In the genomic region with DNA sequence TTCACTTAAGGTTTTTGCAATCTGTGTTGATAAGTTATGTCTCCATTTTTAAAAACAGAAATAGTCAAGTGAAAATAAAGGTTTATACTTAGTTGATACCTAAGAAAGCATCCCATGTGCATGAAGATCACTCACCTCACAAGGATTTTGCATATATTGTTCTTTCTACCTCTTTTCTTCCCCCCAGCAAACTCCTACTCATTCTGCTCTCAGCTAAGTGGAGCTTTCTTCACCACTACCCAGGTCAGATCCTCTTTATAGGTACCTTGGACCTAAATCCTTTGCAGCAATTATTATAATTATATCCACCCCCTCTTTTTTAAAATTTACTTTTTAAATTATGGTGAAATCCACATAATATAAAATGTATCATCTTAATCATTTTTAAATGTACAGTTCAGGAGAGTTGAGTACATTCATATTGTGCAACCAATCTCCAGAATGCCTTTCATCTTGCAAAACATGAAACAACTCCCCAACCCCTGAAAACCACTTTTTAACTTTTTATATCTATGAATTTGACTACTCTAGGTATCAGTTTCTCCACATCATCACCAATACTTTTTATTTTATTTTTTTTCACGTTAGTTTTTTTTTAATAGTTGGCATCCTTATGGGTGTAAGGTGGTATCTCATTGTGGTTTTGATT, we compare ENCODE assay signal across 24 cellular contexts. TPM values are rescaled to one million over a fixed set of nuclear protein-coding genes. Genes with fewer than 3 reads are reported as not detected.
DNase-seq lines count a peak whose midpoint lies in the region; ATAC-seq and TF ChIP-seq lines count a peak whose summit lies in the region.
"Had no signal": no experiment of that assay in that cellular context is flagged by ENCODE, and none has a peak within 500 bp of the region (broad histone marks: within the 10 kb centered on the region; RNA-seq: fewer than 3 reads in every experiment).

No MANE protein-coding gene starts in this region.

- peaks cover 8 to 33% (median 29%) of the 10 kb centered on the region in 10 experiments for H3K4me1 ChIP-seq in BLaER1 treated with 17β-estradiol and CSF1 and Interleukin-3, amounts not matched to agents 10 nM and 100 nM
- H3K4me1 ChIP-seq: A549, BE2C had no signal

- no peak for TF ChIP-seq POLR2A in lower leg skin (IDR thresholded peaks at IDR 0.05)

- POLR2A ChIA-PET in activated CD8-positive, alpha-beta T cell treated with anti-CD3 and anti-CD28 coated beads for 36 hours (lab: Charles Lee) = interaction anchor here (0.6 to 2.2 kb wide), 5 partner anchors 10 to 227 kb away, joined by 3 to 12 read pairs (median 3); a partner anchor contains a TSS
- POLR2A ChIA-PET in activated CD8-positive, alpha-beta T cell treated with anti-CD3 and anti-CD28 coated beads, Interleukin-2, amount 10 ng/mL, durations not matched to agents 7 days and 5 days (lab: Charles Lee) = no interaction called here

- peaks cover 4% of the 10 kb centered on the region for H3K9me3 Mint-ChIP-seq in activated CD8-positive, alpha-beta T cell treated with anti-CD3 and anti-CD28 coated beads for 36 hours
- H3K9me3 Mint-ChIP-seq in activated CD8-positive, alpha-beta T cell treated with anti-CD3 and anti-CD28 coated beads, Interleukin-2, amount 10 ng/mL, durations not matched to agents 7 days and 5 days (ENCODE audit: insufficient read depth) = no peaks in the 10 kb centered on the region
- no peaks in the 10 kb centered on the region for H3K9me3 Mint-ChIP-seq in stimulated activated effector memory CD8-positive, alpha-beta T cell treated with anti-CD3 and anti-CD28 coated beads, Interleukin-12 subunit alpha, Interleukin-12 subunit beta, amount 100 ng/mL, for 72 hours
- H3K9me3 Mint-ChIP-seq in chondrocyte (ENCODE audit: low read depth) = no peaks in the 10 kb centered on the region
- H3K9me3 Mint-ChIP-seq: CD4-positive, alpha-beta T cell; H9; HFFc6 had no signal

- H3K9me3 ChIP-seq in BLaER1 treated with 17β-estradiol and CSF1 and Interleukin-3, amounts not matched to agents 10 nM and 100 nM (replicated peaks in 1 of 11) = no peaks in the 10 kb centered on the region
- no peaks in the 10 kb centered on the region for H3K9me3 ChIP-seq in SU-DHL-6 (ENCODE audit: insufficient read depth, low read length)
- H3K9me3 ChIP-seq: A549, BE2C had no signal

- H3K27ac Mint-ChIP-seq in activated CD8-positive, alpha-beta T cell treated with anti-CD3 and anti-CD28 coated beads for 36 hours = no peak overlapping the region
- no peak overlapping the region for H3K27ac Mint-ChIP-seq in activated CD8-positive, alpha-beta T cell treated with anti-CD3 and anti-CD28 coated beads, Interleukin-2, amount 10 ng/mL, durations not matched to agents 7 days and 5 days
- no peak overlapping the region for H3K27ac Mint-ChIP-seq in stimulated activated effector memory CD8-positive, alpha-beta T cell treated with anti-CD3 and anti-CD28 coated beads, Interleukin-12 subunit alpha, Interleukin-12 subunit beta, amount 100 ng/mL, for 72 hours
- H3K27ac Mint-ChIP-seq in chondrocyte (ENCODE audit: unreplicated experiment) = no peak overlapping the region
- H3K27ac Mint-ChIP-seq: CD4-positive, alpha-beta T cell; H9; HFFc6 had no signal

- no peaks in the 10 kb centered on the region for H3K27me3 ChIP-seq in BLaER1 treated with 17β-estradiol and CSF1 and Interleukin-3, amounts not matched to agents 10 nM and 100 nM
- no peaks in the 10 kb centered on the region for H3K27me3 ChIP-seq in SU-DHL-6 (ENCODE audit: low read length)

- H2AFZ ChIP-seq in SU-DHL-6 (ENCODE audit: low read depth, low read length, severe bottlenecking) = no peak overlapping the region
- H2AFZ ChIP-seq: GM23248 had no signal

- peaks cover 26% of the 10 kb centered on the region for H3K4me1 Mint-ChIP-seq in activated CD8-positive, alpha-beta T cell treated with anti-CD3 and anti-CD28 coated beads for 36 hours (ENCODE audit: low read depth)
- H3K4me1 Mint-ChIP-seq in activated CD8-positive, alpha-beta T cell treated with anti-CD3 and anti-CD28 coated beads, Interleukin-2, amount 10 ng/mL, durations not matched to agents 7 days and 5 days (ENCODE audit: low read depth) = no peaks in the 10 kb centered on the region
- H3K4me1 Mint-ChIP-seq in stimulated activated effector memory CD8-positive, alpha-beta T cell treated with anti-CD3 and anti-CD28 coated beads, Interleukin-12 subunit alpha, Interleukin-12 subunit beta, amount 100 ng/mL, for 72 hours = no peaks in the 10 kb centered on the region
- no peaks in the 10 kb centered on the region for H3K4me1 Mint-ChIP-seq in chondrocyte (ENCODE audit: low read depth)

- H3K36me3 Mint-ChIP-seq in activated CD8-positive, alpha-beta T cell treated with anti-CD3 and anti-CD28 coated beads for 36 hours (ENCODE audit: low read depth) = peaks cover 7% of the 10 kb centered on the region
- H3K36me3 Mint-ChIP-seq in activated CD8-positive, alpha-beta T cell treated with anti-CD3 and anti-CD28 coated beads, Interleukin-2, amount 10 ng/mL, durations not matched to agents 7 days and 5 days (ENCODE audit: low read depth) = no peaks in the 10 kb centered on the region
- H3K36me3 Mint-ChIP-seq in stimulated activated effector memory CD8-positive, alpha-beta T cell treated with anti-CD3 and anti-CD28 coated beads, Interleukin-12 subunit alpha, Interleukin-12 subunit beta, amount 100 ng/mL, for 72 hours = peaks cover 10% of the 10 kb centered on the region
- no peaks in the 10 kb centered on the region for H3K36me3 Mint-ChIP-seq in chondrocyte (ENCODE audit: low read depth)

- no peak for TF ChIP-seq CTCF in activated CD8-positive, alpha-beta T cell treated with anti-CD3 and anti-CD28 coated beads for 36 hours (IDR thresholded peaks at IDR 0.05)
- TF ChIP-seq CTCF in SU-DHL-6 (IDR thresholded peaks at IDR 0.05; ENCODE audit: insufficient read depth, low read length, poor library complexity, severe bottlenecking) (no peak), lower leg skin (IDR thresholded peaks at IDR 0.05) (no peak), chondrocyte (IDR thresholded peaks at IDR 0.05) (no peak)

- CTCF ChIA-PET in activated CD8-positive, alpha-beta T cell treated with anti-CD3 and anti-CD28 coated beads for 36 hours (lab: Charles Lee) = interaction anchor here (1.2 to 2.0 kb wide), 2 partner anchors 20 to 87 kb away, joined by 3 to 6 read pairs; no protein-coding TSS in a partner anchor
- CTCF ChIA-PET in activated CD8-positive, alpha-beta T cell treated with anti-CD3 and anti-CD28 coated beads, Interleukin-2, amount 10 ng/mL, durations not matched to agents 7 days and 5 days (lab: Charles Lee) = interaction anchor here (1.6 to 2.8 kb wide), 2 partner anchors 87 to 365 kb away, joined by 3 to 12 read pairs; no protein-coding TSS in a partner anchor

- no peak overlapping the region for H3K4me3 Mint-ChIP-seq in activated CD8-positive, alpha-beta T cell treated with anti-CD3 and anti-CD28 coated beads for 36 hours
- H3K4me3 Mint-ChIP-seq in activated CD8-positive, alpha-beta T cell treated with anti-CD3 and anti-CD28 coated beads, Interleukin-2, amount 10 ng/mL, durations not matched to agents 7 days and 5 days = no peak overlapping the region
- no peak overlapping the region for H3K4me3 Mint-ChIP-seq in stimulated activated effector memory CD8-positive, alpha-beta T cell treated with anti-CD3 and anti-CD28 coated beads, Interleukin-12 subunit alpha, Interleukin-12 subunit beta, amount 100 ng/mL, for 72 hours
- no peak overlapping the region for H3K4me3 Mint-ChIP-seq in chondrocyte (ENCODE audit: unreplicated experiment)
- H3K4me3 Mint-ChIP-seq: CD4-positive, alpha-beta T cell; H9; HFFc6 had no signal

- H3K27me3 Mint-ChIP-seq in activated CD8-positive, alpha-beta T cell treated with anti-CD3 and anti-CD28 coated beads for 36 hours = peaks cover 7% of the 10 kb centered on the region
- peaks cover 17% of the 10 kb centered on the region for H3K27me3 Mint-ChIP-seq in activated CD8-positive, alpha-beta T cell treated with anti-CD3 and anti-CD28 coated beads, Interleukin-2, amount 10 ng/mL, durations not matched to agents 7 days and 5 days (ENCODE audit: low read depth)
- H3K27me3 Mint-ChIP-seq in chondrocyte (ENCODE audit: low read depth) = peaks cover 47% of the 10 kb centered on the region
- H3K27me3 Mint-ChIP-seq: CD4-positive, alpha-beta T cell had no signal

- no peaks in the 10 kb centered on the region for H3K36me3 ChIP-seq in BLaER1 treated with 17β-estradiol and CSF1 and Interleukin-3, amounts not matched to agents 10 nM and 100 nM
- no peaks in the 10 kb centered on the region for H3K36me3 ChIP-seq in SU-DHL-6 (ENCODE audit: low read length)
- H3K36me3 ChIP-seq: BE2C had no signal

- H3K79me2 ChIP-seq in SU-DHL-6 (ENCODE audit: insufficient read depth, low read length) = no peaks in the 10 kb centered on the region

- no peak for DNase-seq in activated CD8-positive, alpha-beta T cell treated with anti-CD3 and anti-CD28 coated beads for 36 hours
- no peak for DNase-seq in activated CD8-positive, alpha-beta T cell treated with anti-CD3 and anti-CD28 coated beads, Interleukin-2, amount 10 ng/mL, durations not matched to agents 7 days and 5 days
- DNase-seq in stimulated activated effector memory CD8-positive, alpha-beta T cell treated with anti-CD3 and anti-CD28 coated beads, Interleukin-12 subunit alpha, Interleukin-12 subunit beta, amount 100 ng/mL, for 72 hours (ENCODE audit: low spot score in 2 of 2) = no peak
- DNase-seq in lower leg skin (ENCODE audit: low spot score in 2 of 2) = no peak
- no peak for DNase-seq in NCI-H1436 (lab: John Stamatoyannopoulos, UW)
- no peak for DNase-seq in chondrocyte (ENCODE audit: low spot score)
- DNase-seq: BE2C; CD4-positive, alpha-beta T cell; COR-L47; DMS79; GM23248; H9; HFFc6; Karpas-422; MV-4-11; NCI-H1694 treated with DMSO at 0.1 percent for 48 hours; NCI-H2081 treated with DMSO at 0.1 percent for 48 hours; NCI-H446; NCI-H526 treated with DMSO at 0.1 percent for 48 hours; PC-3; SHP77 treated with DMSO at 0.1 percent for 48 hours had no signal

- peak overlapping the region in 7 of 11 experiments; percentile 12 to 53 (median 44); a peak in 10 of 22 replicates for H3K4me2 ChIP-seq in BLaER1 treated with 17β-estradiol and CSF1 and Interleukin-3, amounts not matched to agents 10 nM and 100 nM
- peak overlapping the region; percentile 48 for H3K4me2 ChIP-seq in SU-DHL-6 (ENCODE audit: low read depth, low read length, poor library complexity, severe bottlenecking)
- H3K4me2 ChIP-seq: A549 had no signal

- ATAC-seq in activated CD8-positive, alpha-beta T cell treated with anti-CD3 and anti-CD28 coated beads for 36 hours = peak; percentile 73
- ATAC-seq in activated CD8-positive, alpha-beta T cell treated with anti-CD3 and anti-CD28 coated beads, Interleukin-2, amount 10 ng/mL, durations not matched to agents 7 days and 5 days = no peak
- ATAC-seq in stimulated activated effector memory CD8-positive, alpha-beta T cell treated with anti-CD3 and anti-CD28 coated beads, Interleukin-12 subunit alpha, Interleukin-12 subunit beta, amount 100 ng/mL, for 72 hours = peak; percentile 68
- ATAC-seq: A549, PC-3 had no signal

- no peaks in the 10 kb centered on the region for H4K20me1 ChIP-seq in BLaER1 treated with 17β-estradiol and CSF1 and Interleukin-3, amounts not matched to agents 10 nM and 100 nM
- H4K20me1 ChIP-seq in SU-DHL-6 (ENCODE audit: low read depth, low read length) = no peaks in the 10 kb centered on the region

- peak overlapping the region in 1 of 11 experiments; percentile 31; a peak in 2 of 22 replicates for H3K27ac ChIP-seq in BLaER1 treated with 17β-estradiol and CSF1 and Interleukin-3, amounts not matched to agents 10 nM and 100 nM
- H3K27ac ChIP-seq in SU-DHL-6 (ENCODE audit: low read depth, low read length) = 0 out of 2 replicates have a peak overlapping the region, but pooled peaks have one; percentile 23
- H3K27ac ChIP-seq: A549, GM23248 had no signal

- WGBS in lower leg skin, 2 donors = 65 to 75% methylated on average over 1 of the region's 1 CpG

- no peak overlapping the region for H3K4me3 ChIP-seq in BLaER1 treated with 17β-estradiol and CSF1 and Interleukin-3, amounts not matched to agents 10 nM and 100 nM
- no peak overlapping the region for H3K4me3 ChIP-seq in SU-DHL-6 (ENCODE audit: insufficient read depth, low read length, poor library complexity, severe bottlenecking)
- no peak overlapping the region for H3K4me3 ChIP-seq in lower leg skin (ENCODE audit: low read depth, poor library complexity, severe bottlenecking)
- H3K4me3 ChIP-seq: A549, GM23248 had no signal

- no peaks in the 10 kb centered on the region for H3K9me2 ChIP-seq in SU-DHL-6 (replicated peaks; ENCODE audit: insufficient read depth, low read length)

- intact Hi-C loops in activated CD8-positive, alpha-beta T cell treated with anti-CD3 and anti-CD28 coated beads for 36 hours (cut with micrococcal nuclease) = no loop called here
- intact Hi-C loops in lower leg skin (cut with DNase I; ENCODE audit: low total_unique reads) = no loop called here

- no peak overlapping the region for H3K9ac ChIP-seq in BLaER1 treated with 17β-estradiol and CSF1 and Interleukin-3, amounts not matched to agents 10 nM and 100 nM
- H3K9ac ChIP-seq in SU-DHL-6 (ENCODE audit: low read length) = no peak overlapping the region
- H3K9ac ChIP-seq: GM23248 had no signal

- H3F3A ChIP-seq in SU-DHL-6 (ENCODE audit: insufficient read depth) = no peaks in the 10 kb centered on the region

RNA-seq across cellular contexts. Expression of a gene that starts 9.3 kb away (rescaled TPM):
- 10 to 100 TPM; 60.7 to 66.9 TPM for total RNA-seq in activated CD8-positive, alpha-beta T cell treated with anti-CD3 and anti-CD28 coated beads for 36 hours
- total RNA-seq in activated CD8-positive, alpha-beta T cell treated with anti-CD3 and anti-CD28 coated beads, Interleukin-2, amount 10 ng/mL, durations not matched to agents 7 days and 5 days = 10 to 100 TPM; 61.3 to 70.9 TPM
- total RNA-seq in lower leg skin = 10 to 100 TPM in 2 of 4 donors, 1 to 10 TPM in 2; 9.3 to 34.5 (median 11.1) TPM
- 7.8 to 10.5 TPM (median 8.3 TPM) in 3 replicates for total RNA-seq in chondrocyte
- total RNA-seq: HFFc6 had no signal
